Comparison of ENCODE assay signal across 11 cellular contexts in the genomic region with DNA sequence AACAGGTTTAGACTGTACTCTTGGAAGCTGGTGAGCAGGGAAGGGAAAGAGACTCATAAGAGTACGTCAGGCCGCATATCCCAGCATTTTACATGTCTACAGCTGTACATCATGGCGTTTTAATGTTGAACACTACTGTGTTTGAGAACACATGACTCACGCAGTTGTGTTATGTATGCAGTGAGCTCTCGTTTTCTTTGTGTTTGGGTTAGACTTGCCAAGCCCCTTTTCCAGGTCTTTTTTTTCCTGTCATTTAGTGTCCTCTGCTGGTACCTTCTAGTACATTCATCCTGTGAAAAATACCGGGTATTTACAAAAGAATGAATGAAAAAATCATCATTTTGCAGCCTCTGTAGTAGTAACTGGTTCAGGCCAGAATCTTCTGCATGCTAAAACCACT. TPM values are rescaled to one million over a fixed set of nuclear protein-coding genes. Genes with fewer than 3 reads are reported as not detected.
DNase-seq lines count a peak whose midpoint lies in the region; ATAC-seq and TF ChIP-seq lines count a peak whose summit lies in the region.
"Had no signal": no experiment of that assay in that cellular context is flagged by ENCODE, and none has a peak within 500 bp of the region (broad histone marks: within the 10 kb centered on the region; RNA-seq: fewer than 3 reads in every experiment).

No MANE protein-coding gene starts in this region.

- no peak overlapping the region for H3K4me3 Mint-ChIP-seq in activated naive CD8-positive, alpha-beta T cell
- no peak overlapping the region for H3K4me3 Mint-ChIP-seq in activated naive CD8-positive, alpha-beta T cell treated with anti-CD3 and anti-CD28 coated beads for 36 hours
- H3K4me3 Mint-ChIP-seq in type B pancreatic cell = peak overlapping the region; percentile 52
- H3K4me3 Mint-ChIP-seq: dendritic cell treated with granulocyte-macrophage colony-stimulating factor and Interleukin-4, amounts not matched to agents 40 ng/mL and 50 ng/mL, for 4 days had no signal

- in situ Hi-C loops in astrocyte of the cerebellum (cut with HindIII; ENCODE audit: low sequenced_read_pairs) = loop anchor here (25.0 kb wide), 1 partner anchor 161 kb away; no protein-coding TSS in a partner anchor

- peak overlapping the region; percentile 6 for H3K27ac Mint-ChIP-seq in activated naive CD8-positive, alpha-beta T cell
- no peak overlapping the region for H3K27ac Mint-ChIP-seq in activated naive CD8-positive, alpha-beta T cell treated with anti-CD3 and anti-CD28 coated beads for 36 hours
- peak overlapping the region; percentile 86 for H3K27ac Mint-ChIP-seq in type B pancreatic cell
- H3K27ac Mint-ChIP-seq: dendritic cell treated with granulocyte-macrophage colony-stimulating factor and Interleukin-4, amounts not matched to agents 40 ng/mL and 50 ng/mL, for 4 days had no signal

- ATAC-seq in GM19351 (IDR thresholded peaks at IDR 0.05; ENCODE audit: unreplicated experiment) = no peak
- ATAC-seq in GM21390 (IDR thresholded peaks at IDR 0.05; ENCODE audit: unreplicated experiment) = no peak

- no peak overlapping the region for H3K4me3 ChIP-seq in astrocyte of the cerebellum (ENCODE audit: low read depth, low read length)
- H3K4me3 ChIP-seq: skin epidermis had no signal

- no peaks in the 10 kb centered on the region for H3K9me3 Mint-ChIP-seq in activated naive CD8-positive, alpha-beta T cell (ENCODE audit: low read depth)
- no peaks in the 10 kb centered on the region for H3K9me3 Mint-ChIP-seq in activated naive CD8-positive, alpha-beta T cell treated with anti-CD3 and anti-CD28 coated beads for 36 hours
- no peaks in the 10 kb centered on the region for H3K9me3 Mint-ChIP-seq in type B pancreatic cell
- H3K9me3 Mint-ChIP-seq: dendritic cell treated with granulocyte-macrophage colony-stimulating factor and Interleukin-4, amounts not matched to agents 40 ng/mL and 50 ng/mL, for 4 days had no signal

- no peak for DNase-seq in activated naive CD8-positive, alpha-beta T cell treated with anti-CD3 and anti-CD28 coated beads for 36 hours
- DNase-seq in astrocyte of the cerebellum (ENCODE audit: low read depth) = peak; percentile 57
- DNase-seq in kidney tubule cell (ENCODE audit: low spot score) = peak; percentile 52
- no peak for DNase-seq in type B pancreatic cell (ENCODE audit: extremely low spot score, unreplicated experiment)
- no peak for DNase-seq in NCI-H1048 (lab: John Stamatoyannopoulos, UW)
- DNase-seq: Caco-2 had no signal

- H3K4me1 Mint-ChIP-seq in activated naive CD8-positive, alpha-beta T cell (ENCODE audit: low read depth) = peaks cover 30% of the 10 kb centered on the region
- peaks cover 33% of the 10 kb centered on the region for H3K4me1 Mint-ChIP-seq in activated naive CD8-positive, alpha-beta T cell treated with anti-CD3 and anti-CD28 coated beads for 36 hours
- peaks cover 15% of the 10 kb centered on the region for H3K4me1 Mint-ChIP-seq in type B pancreatic cell (ENCODE audit: unreplicated experiment)

- H3K36me3 Mint-ChIP-seq in activated naive CD8-positive, alpha-beta T cell = peaks cover 2% of the 10 kb centered on the region
- H3K36me3 Mint-ChIP-seq in activated naive CD8-positive, alpha-beta T cell treated with anti-CD3 and anti-CD28 coated beads for 36 hours = peaks cover 50% of the 10 kb centered on the region
- H3K36me3 Mint-ChIP-seq in type B pancreatic cell = peaks cover 51% of the 10 kb centered on the region

- H3K27me3 Mint-ChIP-seq in activated naive CD8-positive, alpha-beta T cell = no peaks in the 10 kb centered on the region
- H3K27me3 Mint-ChIP-seq in activated naive CD8-positive, alpha-beta T cell treated with anti-CD3 and anti-CD28 coated beads for 36 hours = no peaks in the 10 kb centered on the region
- H3K27me3 Mint-ChIP-seq in type B pancreatic cell = no peaks in the 10 kb centered on the region
- H3K27me3 Mint-ChIP-seq: dendritic cell treated with granulocyte-macrophage colony-stimulating factor and Interleukin-4, amounts not matched to agents 40 ng/mL and 50 ng/mL, for 4 days had no signal

- TF ChIP-seq CTCF in astrocyte of the cerebellum (IDR thresholded peaks at IDR 0.05; ENCODE audit: low read depth, low read length, missing control alignments) (peak; percentile 43), type B pancreatic cell (conservative IDR thresholded peaks at IDR 0.05) (peak; percentile 64)

RNA-seq across cellular contexts. Expression of a gene that starts 35.3 kb away (rescaled TPM):
- 100 to 1,000 TPM; 202 to 206 TPM for total RNA-seq in activated naive CD8-positive, alpha-beta T cell treated with anti-CD3 and anti-CD28 coated beads for 36 hours
- total RNA-seq in type B pancreatic cell (ENCODE audit: low replicate concordance) = 138 and 277 TPM in 2 replicates

RNA-seq across cellular contexts. Expression of a gene that starts 56.3 kb away (rescaled TPM):
- 10 to 100 TPM; 22.3 to 22.4 TPM for total RNA-seq in activated naive CD8-positive, alpha-beta T cell treated with anti-CD3 and anti-CD28 coated beads for 36 hours
- total RNA-seq in type B pancreatic cell (ENCODE audit: low replicate concordance) = 1.6 and 5.7 TPM in 2 replicates

Comparison
In these comparisons a context has a peak if more than half of its experiments do, and no peak if none do; other contexts are left out.
1. DNase-seq: peak in astrocyte of the cerebellum (single experiment) and kidney tubule cell (single experiment); none in activated naive CD8-positive, alpha-beta T cell treated with anti-CD3 and anti-CD28 coated beads for 36 hours (single experiment), type B pancreatic cell (single experiment) and NCI-H1048 (single experiment).